In genomic region chr11:35914824-35915223, GRCh38 we compare ENCODE assay signal across 1 cellular context.
TF ChIP-seq lines count a peak whose summit lies in the region.

No MANE protein-coding gene starts in this region.

TF ChIP-seq in K562, 482 proteins besides CTCF, POLR2A, EP300 and RAD21 (continued from another document):
- TF ChIP-seq E2F4 (CRISPR knock-in tag; IDR thresholded peaks at IDR 0.05; ENCODE audit: low read depth) = no peak
TF ChIP-seq in K562: peak in this region for 3.
